Comparison of ENCODE assay signal across 21 cellular contexts in the genomic region with DNA sequence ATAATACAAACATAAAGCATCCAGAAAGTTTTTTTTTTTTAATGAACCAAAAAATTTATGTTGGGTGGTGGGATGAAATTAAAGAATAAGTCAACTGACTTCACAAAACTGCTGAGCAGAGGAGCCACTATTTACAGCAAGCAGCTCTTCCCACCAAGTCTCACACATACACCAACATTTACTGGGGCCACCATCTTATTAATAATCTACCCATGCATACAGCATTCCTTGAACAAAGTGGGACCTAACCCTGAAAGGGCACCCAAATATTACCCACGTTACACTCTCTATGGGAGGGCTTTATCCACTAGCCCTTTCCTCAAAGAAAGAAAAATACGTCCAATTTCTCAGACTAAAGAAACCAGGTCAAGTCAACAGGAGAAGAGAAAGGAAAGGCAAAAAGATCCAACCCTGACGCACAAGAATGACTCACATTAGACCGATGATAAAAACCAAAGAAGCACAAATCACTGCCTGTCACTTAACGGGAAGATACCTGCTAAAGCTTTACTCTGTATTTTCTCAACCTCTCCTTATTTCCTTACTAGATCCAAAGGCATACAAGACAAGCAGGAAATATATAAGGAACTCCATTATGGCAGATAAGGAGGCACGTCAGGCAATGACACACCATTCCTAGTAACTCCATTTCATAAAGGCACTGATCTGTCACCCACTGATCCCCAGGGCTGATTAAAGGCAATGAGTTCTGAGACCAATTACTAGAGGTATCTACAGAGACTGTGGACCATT.
DNase-seq lines count a peak whose midpoint lies in the region; ATAC-seq, FAIRE-seq and TF ChIP-seq lines count a peak whose summit lies in the region.
"Had no signal": no experiment of that assay in that cellular context is flagged by ENCODE, and none has a peak within 500 bp of the region (broad histone marks: within the 10 kb centered on the region; RNA-seq: fewer than 3 reads in every experiment).

No MANE protein-coding gene starts in this region.

- intact Hi-C loops in K562 (cut with micrococcal nuclease) (no loop called here), natural killer cell (cut with micrococcal nuclease) (no loop called here)

- peaks cover 49% of the 10 kb centered on the region for H3K79me2 ChIP-seq in ACC112 (ENCODE audit: control insufficient read depth, insufficient read depth, low read length, unreplicated experiment)
- H3K79me2 ChIP-seq in K562 (ENCODE audit: control insufficient read depth, insufficient read depth, low read length) = peaks cover 100% of the 10 kb centered on the region
- H3K79me2 ChIP-seq in keratinocyte (ENCODE audit: control insufficient read depth, insufficient read depth, low read length) = peaks cover 45% of the 10 kb centered on the region

- no peak overlapping the region for H3K4me3 Mint-ChIP-seq in natural killer cell treated with Interleukin-12 subunit alpha and Interleukin-12 subunit beta and Interleukin-15 and Interleukin-18, amount 100 ng/mL, for 72 hours
- H3K4me3 Mint-ChIP-seq in natural killer cell = no peak overlapping the region
- H3K4me3 Mint-ChIP-seq: activated CD4-positive, alpha-beta T cell treated with anti-CD3 and anti-CD28 coated beads, Interleukin-2, amount 10 ng/mL, durations not matched to agents 7 days and 5 days; naive thymus-derived CD4-positive, alpha-beta T cell had no signal

- no peaks in the 10 kb centered on the region for H3K36me3 ChIP-seq in ACC112 (ENCODE audit: insufficient read depth, low read length)
- H3K36me3 ChIP-seq in K562 (ENCODE audit: control insufficient read depth, insufficient read depth, low read length) = peaks cover 41% of the 10 kb centered on the region
- H3K36me3 ChIP-seq in keratinocyte (ENCODE audit: control insufficient read depth in 2 of 2, extremely low read depth in 1 of 2, insufficient read depth in 2 of 2, low read length in 2 of 2) = no peaks in the 10 kb centered on the region
- H3K36me3 ChIP-seq: gastroesophageal sphincter, lower lobe of right lung, spleen, upper lobe of left lung had no signal

- no peak for TF ChIP-seq POLR2A in K562 (conservative IDR thresholded peaks at IDR 0.05)

- POLR2A ChIA-PET in K562 (lab: Yijun Ruan, JAX) = no interaction called here

- H3K4me1 ChIP-seq in ACC112 (ENCODE audit: control insufficient read depth, insufficient read depth, low read length, unreplicated experiment) = peaks cover 57% of the 10 kb centered on the region
- H3K4me1 ChIP-seq in K562 (replicated peaks in 1 of 2; ENCODE audit: control insufficient read depth in 2 of 2, insufficient read depth in 2 of 2, low read length in 2 of 2) = peaks cover 14 to 45% of the 10 kb centered on the region in 2 experiments
- peaks cover 47% of the 10 kb centered on the region for H3K4me1 ChIP-seq in keratinocyte (ENCODE audit: control insufficient read depth, extremely low read depth, insufficient read depth, low read length)

- H3K27ac ChIP-seq in ACC112 (ENCODE audit: low read depth, low read length) = peak overlapping the region; percentile 98
- peak overlapping the region; percentile 13; the same call in 1 of the 3 replicates for H3K27ac ChIP-seq in K562 (ENCODE audit: extremely low read depth, low read depth, low read length)
- H3K27ac ChIP-seq in keratinocyte (ENCODE audit: control insufficient read depth, insufficient read depth, low read length) = peak overlapping the region; percentile 83
- H3K27ac ChIP-seq: gastroesophageal sphincter, lower lobe of right lung, spleen, upper lobe of left lung had no signal

- H4K20me1 ChIP-seq in K562 (replicated peaks; ENCODE audit: control insufficient read depth, insufficient read depth, low read length) (peaks cover 59% of the 10 kb centered on the region), keratinocyte (ENCODE audit: control insufficient read depth, extremely low read depth, insufficient read depth, low read length) (peaks cover 5% of the 10 kb centered on the region)

- peak; percentile 32 for FAIRE-seq in K562 (lab: Jason Lieb, UNC)
- peak; percentile 5 for FAIRE-seq in keratinocyte (lab: Jason Lieb, UNC)
- FAIRE-seq: bronchial epithelial cell had no signal

- H3K9me3 ChIP-seq in K562 (replicated peaks; ENCODE audit: control insufficient read depth, insufficient read depth, low read depth, low read length) = no peaks in the 10 kb centered on the region
- H3K9me3 ChIP-seq in keratinocyte (ENCODE audit: control insufficient read depth, low read depth, low read length) = no peaks in the 10 kb centered on the region
- H3K9me3 ChIP-seq: gastroesophageal sphincter, lower lobe of right lung, spleen, upper lobe of left lung had no signal

- peaks cover 5% of the 10 kb centered on the region for H3K36me3 Mint-ChIP-seq in natural killer cell treated with Interleukin-12 subunit alpha and Interleukin-12 subunit beta and Interleukin-15 and Interleukin-18, amount 100 ng/mL, for 72 hours
- H3K36me3 Mint-ChIP-seq in natural killer cell = no peaks in the 10 kb centered on the region
- H3K36me3 Mint-ChIP-seq: activated naive CD4-positive, alpha-beta T cell treated with anti-CD3 and anti-CD28 coated beads, Interleukin-2, amount 50 U/mL, for 72 hours had no signal

- H3K9me3 Mint-ChIP-seq in natural killer cell treated with Interleukin-12 subunit alpha and Interleukin-12 subunit beta and Interleukin-15 and Interleukin-18, amount 100 ng/mL, for 72 hours = no peaks in the 10 kb centered on the region
- no peaks in the 10 kb centered on the region for H3K9me3 Mint-ChIP-seq in natural killer cell
- H3K9me3 Mint-ChIP-seq: activated CD4-positive, alpha-beta T cell treated with anti-CD3 and anti-CD28 coated beads, Interleukin-2, amount 10 ng/mL, durations not matched to agents 7 days and 5 days; activated naive CD4-positive, alpha-beta T cell treated with anti-CD3 and anti-CD28 coated beads, Interleukin-2, amount 50 U/mL, for 72 hours; CD8-positive, alpha-beta memory T cell; naive thymus-derived CD4-positive, alpha-beta T cell had no signal

- no peak for TF ChIP-seq RAD21 in K562 (CRISPR knock-in tag; conservative IDR thresholded peaks at IDR 0.05 in 1 of 2, IDR thresholded peaks at IDR 0.05 in 1 of 2)

- no peak for TF ChIP-seq CTCF in K562 (IDR thresholded peaks at IDR 0.05 in 2 of 3, conservative IDR thresholded peaks at IDR 0.05 in 1 of 3; ENCODE audit: insufficient read depth in 2 of 3, low read depth in 1 of 3, low read length in 3 of 3)
- no peak for TF ChIP-seq CTCF in keratinocyte (optimal IDR thresholded peaks at IDR 0.05 in 1 of 3, IDR thresholded peaks at IDR 0.05 in 1 of 3, conservative IDR thresholded peaks at IDR 0.05 in 1 of 3; ENCODE audit: extremely low read depth in 1 of 3, insufficient read depth in 2 of 3, low read length in 3 of 3)
- no peak for TF ChIP-seq CTCF in natural killer cell (IDR thresholded peaks at IDR 0.05)

- H3K4me1 Mint-ChIP-seq in natural killer cell treated with Interleukin-12 subunit alpha and Interleukin-12 subunit beta and Interleukin-15 and Interleukin-18, amount 100 ng/mL, for 72 hours (ENCODE audit: low read depth in 2 of 2) = peaks cover 30 to 52% of the 10 kb centered on the region in 2 donors
- H3K4me1 Mint-ChIP-seq in natural killer cell = peaks cover 33% of the 10 kb centered on the region in 2 donors

- CTCF ChIA-PET in K562 (lab: Yijun Ruan, JAX; ENCODE audit: low intra/inter-chr PET ratio) = no interaction called here

- H3K9ac ChIP-seq in K562 (ENCODE audit: insufficient read depth in 1 of 2, low read depth in 2 of 2, low read length in 2 of 2) (no peak overlapping the region), keratinocyte (ENCODE audit: control insufficient read depth, extremely low read depth, insufficient read depth, low read length) (peak overlapping the region; percentile 9)

- in situ Hi-C loops in K562 (cut with MboI) = no loop called here

- TF ChIP-seq EP300 in K562 (IDR thresholded peaks at IDR 0.05; ENCODE audit: low read length) = peak; percentile 58; the same call in 1 of the 2 replicates

- peak; percentile 26 for DNase-seq in LoVo (ENCODE audit: low spot score)
- DNase-seq in K562 (ENCODE audit: extremely low read depth in 1 of 4, low spot score in 3 of 4) = peak in 2 of 4 experiments; percentile 38 to 62
- no peak for DNase-seq in keratinocyte (ENCODE audit: low read depth, low spot score)
- DNase-seq in natural killer cell treated with Interleukin-12 subunit alpha and Interleukin-12 subunit beta and Interleukin-15 and Interleukin-18, amount 100 ng/mL, for 72 hours (ENCODE audit: low spot score) = no peak
- no peak for DNase-seq in NCI-H2029 treated with DMSO at 0.1 percent for 48 hours (lab: John Stamatoyannopoulos, UW)
- no peak for DNase-seq in natural killer cell
- DNase-seq: activated CD4-positive, alpha-beta T cell treated with anti-CD3 and anti-CD28 coated beads, Interleukin-2, amount 10 ng/mL, durations not matched to agents 7 days and 5 days; CD8-positive, alpha-beta memory T cell; effector memory CD4-positive, alpha-beta T cell; lower lobe of right lung; naive thymus-derived CD4-positive, alpha-beta T cell; NCI-H1694; NCI-H446 treated with DMSO at 0.1 percent for 48 hours; spleen; stimulated activated naive CD4-positive, alpha-beta T cell; upper lobe of left lung had no signal

- WGBS in K562 (ENCODE audit: insufficient coverage, low coverage, missing lambda C conversion rate) = 1% methylated on average over 6 of the region's 6 CpGs

- H3K9me1 ChIP-seq in K562 (ENCODE audit: control insufficient read depth, insufficient read depth, low read length) = no peaks in the 10 kb centered on the region
- peaks cover 2% of the 10 kb centered on the region for H3K9me1 ChIP-seq in keratinocyte (ENCODE audit: control insufficient read depth, extremely low read depth, insufficient read depth, low read length)

- no peaks in the 10 kb centered on the region for H3K27me3 Mint-ChIP-seq in natural killer cell treated with Interleukin-12 subunit alpha and Interleukin-12 subunit beta and Interleukin-15 and Interleukin-18, amount 100 ng/mL, for 72 hours
- H3K27me3 Mint-ChIP-seq in natural killer cell (ENCODE audit: low read depth in 2 of 2) = no peaks in the 10 kb centered on the region
- H3K27me3 Mint-ChIP-seq: activated CD4-positive, alpha-beta T cell treated with anti-CD3 and anti-CD28 coated beads, Interleukin-2, amount 10 ng/mL, durations not matched to agents 7 days and 5 days; CD8-positive, alpha-beta memory T cell; naive thymus-derived CD4-positive, alpha-beta T cell had no signal

- BruUV-seq in K562 (replicated peaks; lab: Mats Ljungman, UMichigan) = no TSS peak

- peak overlapping the region; percentile 49 for H3K4me3 ChIP-seq in ACC112 (ENCODE audit: low read depth, low read length)
- H3K4me3 ChIP-seq in K562 = no peak overlapping the region
- H3K4me3 ChIP-seq in keratinocyte (ENCODE audit: control insufficient read depth in 2 of 3, extremely low read depth in 1 of 3, insufficient read depth in 2 of 3, low read depth in 1 of 3, low read length in 3 of 3) = peak overlapping the region in 2 of 3 experiments; percentile 41 to 42
- H3K4me3 ChIP-seq: gastroesophageal sphincter, lower lobe of right lung, spleen, upper lobe of left lung had no signal

- H2AFZ ChIP-seq in ACC112 (ENCODE audit: low read length, unreplicated experiment) = no peak overlapping the region
- no peak overlapping the region for H2AFZ ChIP-seq in K562 (ENCODE audit: low read depth, low read length)
- no peak overlapping the region for H2AFZ ChIP-seq in keratinocyte (ENCODE audit: control insufficient read depth, low read length)

- no peaks in the 10 kb centered on the region for H3K27me3 ChIP-seq in ACC112 (ENCODE audit: insufficient read depth, low read length)
- H3K27me3 ChIP-seq in K562 (ENCODE audit: control insufficient read depth in 2 of 2, insufficient read depth in 2 of 2, low read length in 2 of 2) = no peaks in the 10 kb centered on the region
- no peaks in the 10 kb centered on the region for H3K27me3 ChIP-seq in keratinocyte (ENCODE audit: control insufficient read depth, extremely low read depth, insufficient read depth, low read length)
- H3K27me3 ChIP-seq: gastroesophageal sphincter, spleen, upper lobe of left lung had no signal

- no peak overlapping the region for H3K27ac Mint-ChIP-seq in natural killer cell treated with Interleukin-12 subunit alpha and Interleukin-12 subunit beta and Interleukin-15 and Interleukin-18, amount 100 ng/mL, for 72 hours
- no peak overlapping the region for H3K27ac Mint-ChIP-seq in natural killer cell
- H3K27ac Mint-ChIP-seq: activated CD4-positive, alpha-beta T cell treated with anti-CD3 and anti-CD28 coated beads, Interleukin-2, amount 10 ng/mL, durations not matched to agents 7 days and 5 days; activated naive CD4-positive, alpha-beta T cell treated with anti-CD3 and anti-CD28 coated beads, Interleukin-2, amount 50 U/mL, for 72 hours; naive thymus-derived CD4-positive, alpha-beta T cell had no signal

- dilution Hi-C loops in keratinocyte (cut with MboI; ENCODE audit: extremely low pct_ligation_motif_present, low sequenced_read_pairs) = no loop called here

- ATAC-seq in K562 (peak; percentile 16; the same call in 2 of the 3 replicates), natural killer cell (no peak), GM18517 (IDR thresholded peaks at IDR 0.05; ENCODE audit: unreplicated experiment) (no peak)
- no peak for ATAC-seq in natural killer cell treated with Interleukin-12 subunit alpha and Interleukin-12 subunit beta and Interleukin-15 and Interleukin-18, amount 100 ng/mL, for 72 hours
- ATAC-seq: gastroesophageal sphincter; lower lobe of right lung; naive thymus-derived CD4-positive, alpha-beta T cell had no signal

- H3K4me2 ChIP-seq in K562 (ENCODE audit: insufficient read depth, low read length) (peak overlapping the region; percentile 22; the same call in 1 of the 2 replicates), keratinocyte (ENCODE audit: control insufficient read depth, extremely low read depth, insufficient read depth, low read depth, low read length) (peak overlapping the region; percentile 65)

Comparison
In these comparisons a context has a peak if more than half of its experiments do, and no peak if none do; other contexts are left out.
1. H3K27ac ChIP-seq: peak in every context shown above with its lines; median percentile 98 in ACC112; 83 in keratinocyte; 13 in K562.